ENCODE assay signal across 20 cellular contexts in the genomic region with DNA sequence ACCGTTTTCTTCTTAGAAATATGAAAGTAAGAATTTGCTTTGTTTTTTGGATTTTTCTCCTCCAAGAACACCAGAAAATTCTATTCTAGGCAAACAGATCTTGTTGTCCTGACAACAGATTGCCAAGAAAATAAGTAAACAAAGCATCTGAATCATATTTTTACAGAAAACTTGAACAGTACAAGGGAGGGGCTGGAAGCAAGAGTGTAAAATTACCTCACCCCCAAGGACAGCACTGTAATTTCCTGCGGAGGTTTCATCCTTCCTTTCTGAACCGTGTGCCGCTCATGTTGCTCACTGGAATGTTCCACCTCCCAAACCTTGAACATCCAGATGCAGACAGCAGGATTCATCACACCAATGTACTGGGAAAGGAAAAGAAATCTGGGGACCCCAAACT. TPM values are rescaled to one million over a fixed set of nuclear protein-coding genes. Genes with fewer than 3 reads are reported as not detected.
DNase-seq lines count a peak whose midpoint lies in the region; FAIRE-seq and TF ChIP-seq lines count a peak whose summit lies in the region.
"Had no signal": no experiment of that assay in that cellular context is flagged by ENCODE, and none has a peak within 500 bp of the region (broad histone marks: within the 10 kb centered on the region; RNA-seq: fewer than 3 reads in every experiment).

No MANE protein-coding gene starts in this region.

- H2BK120ac ChIP-seq in mesenchymal stem cell (ENCODE audit: low read depth, low read length) = no peak overlapping the region

- no peak overlapping the region for H3K4me3 Mint-ChIP-seq in neural progenitor cell
- H3K4me3 Mint-ChIP-seq: CD4-positive, alpha-beta memory T cell had no signal

- H3K4me1 Mint-ChIP-seq in neural progenitor cell = peaks cover 3% of the 10 kb centered on the region

- H3K79me2 ChIP-seq in neural progenitor cell (ENCODE audit: low read depth) = no peaks in the 10 kb centered on the region

- no peak overlapping the region for H3K27ac Mint-ChIP-seq in neural progenitor cell
- H3K27ac Mint-ChIP-seq: CD4-positive, alpha-beta memory T cell had no signal

- H3K18ac ChIP-seq in mesenchymal stem cell (ENCODE audit: low read depth in 1 of 2, low read length in 2 of 2) = no peak overlapping the region

- H3K9ac ChIP-seq in mesenchymal stem cell (ENCODE audit: low read length) (peak overlapping the region; percentile 68), neural progenitor cell (no peak overlapping the region)

- no peak overlapping the region for H4K8ac ChIP-seq in mesenchymal stem cell (ENCODE audit: low read length)

- H3K9me3 ChIP-seq in mesenchymal stem cell (ENCODE audit: control insufficient read depth, low read length) (no peaks in the 10 kb centered on the region), neural progenitor cell (ENCODE audit: low read depth) (no peaks in the 10 kb centered on the region)
- H3K9me3 ChIP-seq: A549 had no signal

- no peaks in the 10 kb centered on the region for H4K20me1 ChIP-seq in neural progenitor cell (ENCODE audit: low read depth)

- H2BK12ac ChIP-seq in mesenchymal stem cell (ENCODE audit: low read length in 2 of 2) = no peak overlapping the region

- DNase-seq in HL-60 (ENCODE audit: low read depth in 1 of 2, low spot score in 1 of 2) (no peak), dermis blood vessel endothelial cell (peak; percentile 24), mesenchymal stem cell (peak; percentile 26), RCC 7860 (ENCODE audit: low spot score) (no peak), NOMO-1 treated with DMSO at 0.1 percent for 48 hours (lab: John Stamatoyannopoulos, UW; ENCODE audit: unreplicated experiment) (no peak), RPMI8226 (no peak), neural progenitor cell (ENCODE audit: low spot score) (no peak)
- DNase-seq: AML-193; CD4-positive, alpha-beta memory T cell; DMS79 treated with DMSO at 0.1 percent for 48 hours; GDM1; Karpas-422; NCI-H1436; NCI-H2081 treated with DMSO at 0.1 percent for 48 hours; NCI-H526 treated with DMSO at 0.1 percent for 48 hours; NK-92 treated with Interleukin-12 subunit alpha and Interleukin-12 subunit beta, amount 100 ng/mL, for 24 hours had no signal

- H3K27ac ChIP-seq in C4-2B (peak overlapping the region; percentile 92), HL-60 (replicated peaks) (peak overlapping the region; percentile 58), mesenchymal stem cell (ENCODE audit: low read length, poor library complexity, severe bottlenecking) (no peak overlapping the region), neural progenitor cell (no peak overlapping the region)
- H3K27ac ChIP-seq: A549, SK-N-MC had no signal

- no peaks in the 10 kb centered on the region for H3K27me3 ChIP-seq in HL-60 (ENCODE audit: insufficient read depth, poor library complexity, severe bottlenecking)
- H3K27me3 ChIP-seq in mesenchymal stem cell (ENCODE audit: control insufficient read depth in 1 of 2, insufficient read depth in 1 of 2, low read length in 2 of 2) = no peaks in the 10 kb centered on the region
- no peaks in the 10 kb centered on the region for H3K27me3 ChIP-seq in neural progenitor cell

- no peak overlapping the region for H2BK5ac ChIP-seq in mesenchymal stem cell (ENCODE audit: low read depth, low read length, poor library complexity, severe bottlenecking)

- H3K4me2 ChIP-seq in mesenchymal stem cell (ENCODE audit: low read length, poor library complexity, severe bottlenecking) = no peak overlapping the region
- H3K4me2 ChIP-seq in neural progenitor cell = no peak overlapping the region
- H3K4me2 ChIP-seq: A549 had no signal

- WGBS in mesenchymal stem cell = 88% methylated on average over 3 of the region's 4 CpGs

- no peak overlapping the region for H2AK5ac ChIP-seq in mesenchymal stem cell (ENCODE audit: low read length, severe bottlenecking)

- H4K91ac ChIP-seq in mesenchymal stem cell (ENCODE audit: low read length) = no peak overlapping the region

- no peaks in the 10 kb centered on the region for H3K36me3 Mint-ChIP-seq in neural progenitor cell

- no peak overlapping the region for H2BK15ac ChIP-seq in mesenchymal stem cell (ENCODE audit: low read depth, poor library complexity, severe bottlenecking)

- no peaks in the 10 kb centered on the region for H3K9me3 Mint-ChIP-seq in neural progenitor cell
- H3K9me3 Mint-ChIP-seq: CD4-positive, alpha-beta memory T cell had no signal

- H3K79me1 ChIP-seq in mesenchymal stem cell (replicated peaks; ENCODE audit: low read length, poor library complexity, severe bottlenecking) = no peaks in the 10 kb centered on the region

- no peak overlapping the region for H3K4ac ChIP-seq in mesenchymal stem cell (ENCODE audit: low read depth in 1 of 2, low read length in 2 of 2)

- H3K27me3 Mint-ChIP-seq in neural progenitor cell (ENCODE audit: insufficient read depth, low read depth) = peaks cover 6% of the 10 kb centered on the region
- H3K27me3 Mint-ChIP-seq: CD4-positive, alpha-beta memory T cell had no signal

- H3K4me3 ChIP-seq in HL-60 (replicated peaks; ENCODE audit: insufficient read depth, low read length) (no peak overlapping the region), mesenchymal stem cell (ENCODE audit: insufficient read depth in 1 of 2, low read depth in 1 of 2, low read length in 2 of 2) (no peak overlapping the region), neural progenitor cell (no peak overlapping the region)
- H3K4me3 ChIP-seq: A549, SK-N-MC had no signal

- TF ChIP-seq CTCF in C4-2B (conservative IDR thresholded peaks at IDR 0.05) (no peak), HL-60 (IDR thresholded peaks at IDR 0.05; ENCODE audit: insufficient read depth, low read length) (no peak), neural progenitor cell (IDR thresholded peaks at IDR 0.05) (no peak)

- H3K23ac ChIP-seq in mesenchymal stem cell (ENCODE audit: low read length in 2 of 2) = no peak overlapping the region

- no peak for FAIRE-seq in RCC 7860 (lab: Jason Lieb, UNC)
- FAIRE-seq: A549, H1 had no signal

- H3F3A ChIP-seq in neural progenitor cell (ENCODE audit: low read depth) = peaks cover 16% of the 10 kb centered on the region

- H2AFZ ChIP-seq in mesenchymal stem cell (ENCODE audit: low read depth, low read length) (no peak overlapping the region), neural progenitor cell (replicated peaks) (no peak overlapping the region)

- H3K4me1 ChIP-seq in mesenchymal stem cell (ENCODE audit: control insufficient read depth, insufficient read depth, low read depth, low read length) (peaks cover 2% of the 10 kb centered on the region), neural progenitor cell (no peaks in the 10 kb centered on the region)

- H3K36me3 ChIP-seq in mesenchymal stem cell (ENCODE audit: control insufficient read depth in 1 of 2, insufficient read depth in 2 of 2, low read depth in 1 of 2, low read length in 2 of 2) = no peaks in the 10 kb centered on the region
- H3K36me3 ChIP-seq in neural progenitor cell = no peaks in the 10 kb centered on the region

- H3K14ac ChIP-seq in mesenchymal stem cell (ENCODE audit: low read length in 2 of 2) = no peak overlapping the region

RNA-seq across cellular contexts. Expression of gene CAMKK2, which starts 5.4 kb away (rescaled TPM):
- 29.8 and 49.1 TPM in 2 replicates for total RNA-seq in dermis blood vessel endothelial cell
- polyA plus RNA-seq in mesenchymal stem cell (2013, experiment 1 of 2) = 18.1 TPM
- 17.5 TPM for polyA plus RNA-seq in mesenchymal stem cell (2013, experiment 2 of 2)
- 21.0 and 31.1 TPM in 2 replicates for total RNA-seq in neural progenitor cell (ENCODE audit: low replicate concordance)

RNA-seq across cellular contexts. Expression of gene ANAPC5, which starts 50.3 kb away (rescaled TPM):
- total RNA-seq in dermis blood vessel endothelial cell = 145 and 146 TPM in 2 replicates
- polyA plus RNA-seq in mesenchymal stem cell (2013, experiment 1 of 2) = 106 TPM
- 108 TPM for polyA plus RNA-seq in mesenchymal stem cell (2013, experiment 2 of 2)
- total RNA-seq in neural progenitor cell (ENCODE audit: low replicate concordance) = 143 and 190 TPM in 2 replicates

Comparison
In these comparisons a context has a peak if more than half of its experiments do, and no peak if none do; other contexts are left out.
1. H3K27ac ChIP-seq: peak in C4-2B (single experiment) and HL-60 (single experiment); none in mesenchymal stem cell (single experiment) and neural progenitor cell (single experiment).
2. DNase-seq: peak in dermis blood vessel endothelial cell (single experiment) and mesenchymal stem cell (single experiment); none in HL-60 (0 of 2), RCC 7860 (single experiment), NOMO-1 treated with DMSO at 0.1 percent for 48 hours (single experiment), RPMI8226 (single experiment) and neural progenitor cell (single experiment).